In the genomic region with DNA sequence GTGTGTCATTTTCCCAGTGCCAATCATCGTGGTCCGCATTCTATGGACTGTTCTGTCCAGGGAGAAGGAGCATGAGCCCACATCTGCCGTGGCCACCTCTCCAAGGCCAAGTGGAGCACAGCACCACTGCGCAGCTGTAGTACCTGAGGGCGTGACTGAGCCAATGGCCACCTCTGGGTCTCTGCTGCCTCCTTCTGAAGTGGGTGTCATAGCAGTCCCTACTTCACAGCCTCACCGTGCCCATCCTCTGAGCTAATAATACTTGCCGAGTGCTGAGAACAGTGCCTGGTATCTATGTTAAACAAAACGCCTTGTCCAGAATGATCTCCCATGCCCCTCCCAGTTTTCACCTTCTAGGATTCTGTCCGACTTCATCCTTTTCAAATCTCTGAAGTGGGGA, we compare ENCODE assay signal across 1 cellular context.
TF ChIP-seq lines count a peak whose summit lies in the region.

No MANE protein-coding gene starts in this region.

TF ChIP-seq in HCT116, 20 proteins besides CTCF, POLR2A, EP300 and RAD21 (continued from another document):
- no peak for TF ChIP-seq REST (IDR thresholded peaks at IDR 0.05; ENCODE audit: low read depth)
- no peak for TF ChIP-seq FOSL1 (IDR thresholded peaks at IDR 0.05; ENCODE audit: low read depth)
- TF ChIP-seq TCF7L2 (IDR thresholded peaks at IDR 0.05; ENCODE audit: borderline replicate concordance, extremely low read depth, insufficient read depth, insufficient read length), result no peak
- no peak for TF ChIP-seq ZFX (IDR thresholded peaks at IDR 0.05)
